Comparison of ENCODE assay signal across 10 cellular contexts in the genomic region with DNA sequence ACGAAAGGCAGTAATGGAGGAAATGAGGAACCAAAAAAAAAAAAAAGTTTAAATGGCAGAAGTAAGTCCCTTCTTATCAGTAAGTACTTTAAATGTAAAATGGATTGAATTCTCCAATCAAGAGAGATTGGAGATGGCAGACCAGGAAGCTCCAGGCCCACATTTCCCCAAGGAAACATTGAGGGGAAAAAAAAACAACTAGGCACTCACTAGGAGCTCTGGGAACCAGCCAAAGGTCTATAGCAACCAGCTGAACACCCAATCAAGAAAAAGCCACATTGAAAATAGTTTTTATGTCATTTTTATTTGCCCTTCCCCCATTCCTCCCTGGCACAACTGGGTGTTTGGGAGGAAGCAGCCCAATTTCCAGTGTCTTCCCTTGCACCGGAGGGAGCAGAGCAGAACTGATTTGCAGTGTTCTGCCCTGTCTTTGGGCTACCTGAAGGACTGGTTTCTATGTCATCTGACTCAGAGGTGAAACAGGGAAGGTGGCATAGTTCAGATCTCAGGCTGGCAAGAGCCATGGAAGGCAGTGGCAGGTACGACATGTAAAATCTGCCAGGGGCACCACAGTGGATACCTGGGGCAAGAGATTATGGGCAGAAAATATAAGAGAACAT.
DNase-seq lines count a peak whose midpoint lies in the region; ATAC-seq, FAIRE-seq and TF ChIP-seq lines count a peak whose summit lies in the region.
"Had no signal": no experiment of that assay in that cellular context is flagged by ENCODE, and none has a peak within 500 bp of the region (broad histone marks: within the 10 kb centered on the region; RNA-seq: fewer than 3 reads in every experiment).

No MANE protein-coding gene starts in this region.

- no peak overlapping the region for H3K56ac ChIP-seq in H9 (ENCODE audit: insufficient read length, low read depth, low read length)

- H2AFZ ChIP-seq in H9 (ENCODE audit: low read length) (no peak overlapping the region), PC-9 (no peak overlapping the region)

- H3K36me3 Mint-ChIP-seq in H9 (ENCODE audit: insufficient read depth in 1 of 3, low read depth in 3 of 3), result peaks cover 5 to 26% (median 14%) of the 10 kb centered on the region in 3 experiments; a peak in 5 of 7 replicates

- peaks cover 46% of the 10 kb centered on the region for H3F3A ChIP-seq in PC-9 (ENCODE audit: insufficient read depth, low read depth)

- no peak for DNase-seq in H9
- DNase-seq in PC-9, result peak in 1 of 2 experiments; percentile 28
- peak; percentile 9 for DNase-seq in skeletal muscle cell (ENCODE audit: low read depth)
- no peak for DNase-seq in GF-D8 (lab: John Stamatoyannopoulos, UW)
- DNase-seq in RCC 7860 (ENCODE audit: low spot score), result no peak
- DNase-seq: NCI-H1436, NCI-H748 treated with DMSO at 0.1 percent for 48 hours had no signal

- no peaks in the 10 kb centered on the region for H3K27me3 Mint-ChIP-seq in H9 (ENCODE audit: low read depth)

- H3K18ac ChIP-seq in H9 (ENCODE audit: insufficient read length, low read depth, low read length), result no peak overlapping the region

- BruUV-seq in PC-9 (replicated peaks; lab: Mats Ljungman, UMichigan), result no TSS peak

- H3K9me3 Mint-ChIP-seq in H9, result no peaks in the 10 kb centered on the region

- no peak overlapping the region for H3K4me3 Mint-ChIP-seq in H9

- intact Hi-C loops in PC-9 (cut with micrococcal nuclease; ENCODE audit: unreplicated experiment), result no loop called here

- H2AK5ac ChIP-seq in H9 (ENCODE audit: insufficient read length, low read length), result no peak overlapping the region

- no peak overlapping the region for H2BK5ac ChIP-seq in H9 (ENCODE audit: insufficient read length, low read length)

- H3K4me1 Mint-ChIP-seq in H9, result peaks cover 7 to 8% of the 10 kb centered on the region in 2 experiments; a peak in 3 of 4 replicates

- no peak for FAIRE-seq in RCC 7860 (lab: Jason Lieb, UNC)

- H3K79me2 ChIP-seq in H9 (ENCODE audit: insufficient read depth, low read length) (no peaks in the 10 kb centered on the region; the same call in 1 of the 2 replicates), PC-9 (ENCODE audit: low read depth) (no peaks in the 10 kb centered on the region; the same call in 1 of the 2 replicates)

- H3T11ph ChIP-seq in H9 (ENCODE audit: low read length), result no peak overlapping the region

- no peaks in the 10 kb centered on the region for H3K9me2 ChIP-seq in PC-9 (ENCODE audit: insufficient read depth)

- H3K27me3 ChIP-seq in H9 (ENCODE audit: insufficient read depth, low read length) (no peaks in the 10 kb centered on the region), PC-9 (ENCODE audit: insufficient read depth, low read depth) (no peaks in the 10 kb centered on the region)

- H3K4me3 ChIP-seq in PC-9, result no peak overlapping the region
- no peak overlapping the region for H3K4me3 ChIP-seq in skeletal muscle cell (ENCODE audit: low read depth, low read length)

- H2BK120ac ChIP-seq in H9 (ENCODE audit: low read depth, low read length, poor library complexity, severe bottlenecking), result no peak overlapping the region

- no peak overlapping the region for H4K8ac ChIP-seq in H9 (replicated peaks; ENCODE audit: insufficient read length, low read depth, low read length)

- CTCF ChIA-PET in PC-9 (lab: Charles Lee), result interaction anchor here (0.6 kb wide), 1 partner anchor 24 kb away, joined by 4 read pairs; no protein-coding TSS in a partner anchor

- no peak overlapping the region for H2BK20ac ChIP-seq in H9 (ENCODE audit: low read depth, low read length, poor library complexity, severe bottlenecking)

- peak; percentile 92 for ATAC-seq in esophagus mucosa
- no peak for ATAC-seq in HG03354 (IDR thresholded peaks at IDR 0.05; ENCODE audit: poor library complexity, severe bottlenecking, unreplicated experiment)
- no peak for ATAC-seq in HG02759 (IDR thresholded peaks at IDR 0.05; ENCODE audit: unreplicated experiment)

- H2BK15ac ChIP-seq in H9 (ENCODE audit: low read depth, low read length), result no peak overlapping the region

- no peak overlapping the region for H3K23ac ChIP-seq in H9 (ENCODE audit: insufficient read length, low read depth, low read length)

- no peaks in the 10 kb centered on the region for H3K23me2 ChIP-seq in H9 (ENCODE audit: insufficient read length, low read depth, low read length, poor library complexity, severe bottlenecking)

- no peak overlapping the region for H4K5ac ChIP-seq in H9 (ENCODE audit: insufficient read length, low read depth, low read length)

- H3K9ac ChIP-seq in H9 (ENCODE audit: extremely low read depth, insufficient read length, low read length), result no peak overlapping the region

- WGBS in H9 (ENCODE audit: extremely low coverage, insufficient read length, low lambda C conversion rate), result no CpG with 5 or more reads among the region's 3 CpGs

- H3K9me3 ChIP-seq in H9 (ENCODE audit: control insufficient read depth, low read depth, low read length) (no peaks in the 10 kb centered on the region), PC-9 (ENCODE audit: insufficient read depth, low read depth) (no peaks in the 10 kb centered on the region)

- H4K91ac ChIP-seq in H9 (ENCODE audit: insufficient read length, low read depth, low read length), result no peak overlapping the region

- POLR2A ChIA-PET in PC-9 (lab: Charles Lee; ENCODE audit: unreplicated experiment), result no interaction called here

- no peaks in the 10 kb centered on the region for H3K79me1 ChIP-seq in H9 (ENCODE audit: insufficient read depth, low read depth, low read length, poor library complexity, severe bottlenecking)

- H3K27ac ChIP-seq in H9 (ENCODE audit: insufficient read length, low read depth, low read length) (no peak overlapping the region), PC-9 (peak overlapping the region; percentile 21)

- no peak overlapping the region for H3K14ac ChIP-seq in H9 (ENCODE audit: insufficient read depth, low read length)

- H3K27ac Mint-ChIP-seq in H9, result peak overlapping the region in 2 of 3 experiments; percentile 75 to 94; a peak in 3 of 7 replicates

- no peaks in the 10 kb centered on the region for H4K20me1 ChIP-seq in H9 (ENCODE audit: control insufficient read depth, insufficient read depth, insufficient read length)
- peaks cover 6% of the 10 kb centered on the region; the same call in 1 of the 2 replicates for H4K20me1 ChIP-seq in PC-9 (ENCODE audit: insufficient read depth)

- H3K4me2 ChIP-seq in H9 (ENCODE audit: insufficient read depth, insufficient read length, low read length), result no peak overlapping the region
- no peak overlapping the region for H3K4me2 ChIP-seq in PC-9

- peaks cover 22% of the 10 kb centered on the region; the same call in 1 of the 2 replicates for H3K36me3 ChIP-seq in PC-9 (ENCODE audit: low read depth)

- TF ChIP-seq CTCF in H9 (conservative IDR thresholded peaks at IDR 0.05) (no peak), PC-9 (conservative IDR thresholded peaks at IDR 0.05) (no peak)

- H3K4ac ChIP-seq in H9 (ENCODE audit: low read depth, low read length), result no peak overlapping the region

- no peak overlapping the region for H2BK12ac ChIP-seq in H9 (ENCODE audit: insufficient read length, low read depth, low read length)

- H3K4me1 ChIP-seq in H9 (ENCODE audit: insufficient read depth, low read length) (no peaks in the 10 kb centered on the region), PC-9 (replicated peaks; ENCODE audit: insufficient read depth) (no peaks in the 10 kb centered on the region)
